ENCODE assay signal across 28 cellular contexts in genomic region chr1:94015489-94015817, GRCh38.
"Had no signal": no experiment of that assay in that cellular context is flagged by ENCODE, and none has a peak within 500 bp of the region (broad histone marks: within the 10 kb centered on the region; RNA-seq: fewer than 3 reads in every experiment).

No MANE protein-coding gene starts in this region.

- H3K36me3 ChIP-seq: ascending aorta, MG63, SJCRH30 had no signal

- H3K27ac Mint-ChIP-seq: activated naive CD4-positive, alpha-beta T cell treated with anti-CD3 and anti-CD28 coated beads, Interleukin-2, amount 50 U/mL, for 24 hours; activated T-helper 17 cell treated with anti-CD3 and anti-CD28 coated beads, Interleukin-2, amount 50 U/mL, for 72 hours had no signal

- H3K27me3 Mint-ChIP-seq: activated naive CD4-positive, alpha-beta T cell treated with anti-CD3 and anti-CD28 coated beads, Interleukin-2, amount 50 U/mL, for 24 hours had no signal

- DNase-seq: activated CD4-positive, alpha-beta T cell treated with anti-CD3 and anti-CD28 coated beads, Interleukin-2, amount 10 ng/mL, durations not matched to agents 24 days and 14 days; activated CD4-positive, alpha-beta T cell treated with anti-CD3 and anti-CD28 coated beads, Interleukin-2, amount 50 U/mL, for 4 hours; activated CD8-positive, alpha-beta memory T cell treated with anti-CD3 and anti-CD28 coated beads, Interleukin-2, amount 50 U/mL, for 4 hours; activated effector memory CD4-positive, alpha-beta T cell treated with anti-CD3 and anti-CD28 coated beads, Interleukin-2, amount 50 U/mL, for 16 hours; activated naive CD4-positive, alpha-beta T cell treated with Interleukin-2 at 50 U/mL for 16 hours; activated naive CD8-positive, alpha-beta T cell treated with anti-CD3 and anti-CD28 coated beads, Interleukin-2, amount 10 ng/mL, durations not matched to agents 7 days and 5 days; activated T-cell treated with anti-CD3 and anti-CD28 coated beads for 4 hours; activated T-cell treated with anti-CD3 and anti-CD28 coated beads, Interleukin-2, amount 50 U/mL, for 48 hours; amygdala; caudate nucleus; Karpas-422; KBM-7; NCI-H1048; NCI-H1105 treated with DMSO at 0.1 percent for 48 hours; NCI-H1436; NCI-H1694; NCI-H2029; NCI-H345; NCI-H524 treated with DMSO at 0.1 percent for 48 hours; SHP77; SJCRH30; T1000 had no signal

- H3K4me1 ChIP-seq: ascending aorta had no signal

- H3K4me3 ChIP-seq: ascending aorta, MG63, SJCRH30, SK-N-MC had no signal

- H3K27me3 ChIP-seq: ascending aorta, MG63, SJCRH30 had no signal

- H3K9me3 ChIP-seq: ascending aorta, MG63, SJCRH30 had no signal

- ATAC-seq: activated T-helper 17 cell treated with anti-CD3 and anti-CD28 coated beads, Interleukin-2, amount 50 U/mL, for 72 hours; Panc1 had no signal

- H3K4me3 Mint-ChIP-seq: activated CD4-positive, alpha-beta T cell treated with anti-CD3 and anti-CD28 coated beads, Interleukin-2, amount 10 ng/mL, durations not matched to agents 24 days and 14 days; activated naive CD4-positive, alpha-beta T cell treated with anti-CD3 and anti-CD28 coated beads, Interleukin-2, amount 50 U/mL, for 24 hours; activated naive CD8-positive, alpha-beta T cell treated with anti-CD3 and anti-CD28 coated beads, Interleukin-2, amount 10 ng/mL, durations not matched to agents 7 days and 5 days; activated T-helper 17 cell treated with anti-CD3 and anti-CD28 coated beads, Interleukin-2, amount 50 U/mL, for 72 hours had no signal

- H3K9me3 Mint-ChIP-seq: activated CD4-positive, alpha-beta T cell treated with anti-CD3 and anti-CD28 coated beads, Interleukin-2, amount 10 ng/mL, durations not matched to agents 24 days and 14 days; activated naive CD4-positive, alpha-beta T cell treated with anti-CD3 and anti-CD28 coated beads, Interleukin-2, amount 50 U/mL, for 24 hours; activated naive CD8-positive, alpha-beta T cell treated with anti-CD3 and anti-CD28 coated beads, Interleukin-2, amount 10 ng/mL, durations not matched to agents 7 days and 5 days; activated T-helper 17 cell treated with anti-CD3 and anti-CD28 coated beads, Interleukin-2, amount 50 U/mL, for 72 hours had no signal

- H3K36me3 Mint-ChIP-seq: activated naive CD4-positive, alpha-beta T cell treated with anti-CD3 and anti-CD28 coated beads, Interleukin-2, amount 50 U/mL, for 24 hours; activated naive CD8-positive, alpha-beta T cell treated with anti-CD3 and anti-CD28 coated beads, Interleukin-2, amount 10 ng/mL, durations not matched to agents 7 days and 5 days had no signal

- H3K27ac ChIP-seq: ascending aorta, SJCRH30, SK-N-MC had no signal
